In genomic region chr16:73036074-73036826, GRCh38 we compare ENCODE assay signal across 8 cellular contexts. TPM values are rescaled to one million over a fixed set of nuclear protein-coding genes. Genes with fewer than 3 reads are reported as not detected.
DNase-seq lines count a peak whose midpoint lies in the region; ATAC-seq and TF ChIP-seq lines count a peak whose summit lies in the region.

No MANE protein-coding gene starts in this region.

- peak overlapping the region; percentile 88 for H3K27ac ChIP-seq in mesodermal cell (ENCODE audit: low read depth, low read length, severe bottlenecking)

- H3K9me3 Mint-ChIP-seq in activated CD4-positive, alpha-beta memory T cell treated with anti-CD3 and anti-CD28 coated beads, Interleukin-2, amount 10 ng/mL, durations not matched to agents 7 days and 5 days, result no peaks in the 10 kb centered on the region

- H3K4me3 ChIP-seq in GM12865 (ENCODE audit: low read depth, low read length), result peak overlapping the region; percentile 63
- H3K4me3 ChIP-seq in mesodermal cell (ENCODE audit: extremely low read depth, insufficient read depth, low read length, poor library complexity, severe bottlenecking), result peak overlapping the region; percentile 6

- WGBS in mesodermal cell (ENCODE audit: insufficient coverage in 2 of 2), 2 experiments, result 4 to 10% methylated on average over 3 to 10 of the region's 19 CpGs

- peaks cover 80% of the 10 kb centered on the region for H3K4me1 ChIP-seq in mesodermal cell (ENCODE audit: control insufficient read depth, insufficient read depth, low read length, poor library complexity, severe bottlenecking)

- DNase-seq in GM12865 (ENCODE audit: low read depth), result peak; percentile 91
- no peak for DNase-seq in left ventricle myocardium superior
- no peak for DNase-seq in activated CD4-positive, alpha-beta memory T cell treated with anti-CD3 and anti-CD28 coated beads, Interleukin-2, amount 10 ng/mL, durations not matched to agents 7 days and 5 days
- DNase-seq in activated CD4-positive, alpha-beta T cell treated with anti-CD3 and anti-CD28 coated beads for 1 hour, result no peak
- no peak for DNase-seq in head of caudate nucleus

- H3K36me3 Mint-ChIP-seq in activated CD4-positive, alpha-beta memory T cell treated with anti-CD3 and anti-CD28 coated beads, Interleukin-2, amount 10 ng/mL, durations not matched to agents 7 days and 5 days (ENCODE audit: low read depth), result no peaks in the 10 kb centered on the region

- peaks cover 17% of the 10 kb centered on the region for H3K27me3 Mint-ChIP-seq in activated CD4-positive, alpha-beta memory T cell treated with anti-CD3 and anti-CD28 coated beads, Interleukin-2, amount 10 ng/mL, durations not matched to agents 7 days and 5 days

- H3K27ac Mint-ChIP-seq in activated CD4-positive, alpha-beta memory T cell treated with anti-CD3 and anti-CD28 coated beads, Interleukin-2, amount 10 ng/mL, durations not matched to agents 7 days and 5 days, result no peak overlapping the region

- TF ChIP-seq CTCF in GM12865 (IDR thresholded peaks at IDR 0.05; ENCODE audit: insufficient read depth, low read depth, low read length, missing control alignments), result peak; percentile 22

- intact Hi-C loops in left ventricle myocardium superior (cut with micrococcal nuclease) (no loop called here), head of caudate nucleus (cut with DNase I) (no loop called here)

- H3K4me1 Mint-ChIP-seq in activated CD4-positive, alpha-beta memory T cell treated with anti-CD3 and anti-CD28 coated beads, Interleukin-2, amount 10 ng/mL, durations not matched to agents 7 days and 5 days, result peaks cover 3% of the 10 kb centered on the region

- peak; percentile 66 for ATAC-seq in GM21381 (IDR thresholded peaks at IDR 0.05; ENCODE audit: unreplicated experiment)
- peak; percentile 56 for ATAC-seq in HG03565 (IDR thresholded peaks at IDR 0.05; ENCODE audit: unreplicated experiment)
- ATAC-seq in left ventricle myocardium superior, result no peak

- H3K9me3 ChIP-seq in mesodermal cell (ENCODE audit: control insufficient read depth, low read length), result no peaks in the 10 kb centered on the region

- H3K36me3 ChIP-seq in mesodermal cell (ENCODE audit: control insufficient read depth, insufficient read depth, low read length), result no peaks in the 10 kb centered on the region

- POLR2A ChIA-PET in activated CD4-positive, alpha-beta memory T cell treated with anti-CD3 and anti-CD28 coated beads, Interleukin-2, amount 10 ng/mL, durations not matched to agents 7 days and 5 days (lab: Charles Lee), result no interaction called here

- H3K4me3 Mint-ChIP-seq in activated CD4-positive, alpha-beta memory T cell treated with anti-CD3 and anti-CD28 coated beads, Interleukin-2, amount 10 ng/mL, durations not matched to agents 7 days and 5 days, result no peak overlapping the region

- CTCF ChIA-PET in activated CD4-positive, alpha-beta memory T cell treated with anti-CD3 and anti-CD28 coated beads, Interleukin-2, amount 10 ng/mL, durations not matched to agents 7 days and 5 days (lab: Charles Lee), result interaction anchor here (0.6 kb wide), 1 partner anchor 1250 kb away, joined by 3 read pairs; no protein-coding TSS in a partner anchor

RNA-seq across cellular contexts. Expression of gene ZFHX3, which starts 11.7 kb away (rescaled TPM):
- polyA plus RNA-seq in mesodermal cell (2013, experiment 1 of 2), result 5.9 TPM
- polyA plus RNA-seq in mesodermal cell (2013, experiment 2 of 2), result 4.4 TPM
- 8.1 TPM for total RNA-seq in left ventricle myocardium superior
- under 1 TPM; 0.38 to 0.43 TPM for total RNA-seq in activated CD4-positive, alpha-beta memory T cell treated with anti-CD3 and anti-CD28 coated beads, Interleukin-2, amount 10 ng/mL, durations not matched to agents 7 days and 5 days
